In genomic region chr10:11516419-11516721, GRCh38 we compare ENCODE assay signal across 13 cellular contexts.
DNase-seq lines count a peak whose midpoint lies in the region; ATAC-seq lines count a peak whose summit lies in the region.
"Had no signal": no experiment of that assay in that cellular context is flagged by ENCODE, and none has a peak within 500 bp of the region (broad histone marks: within the 10 kb centered on the region; RNA-seq: fewer than 3 reads in every experiment).

No MANE protein-coding gene starts in this region.

- no peak overlapping the region for H2BK12ac ChIP-seq in neuronal stem cell (ENCODE audit: low read length)

- no peak overlapping the region for H3K23ac ChIP-seq in neuronal stem cell (ENCODE audit: low read depth, low read length, poor library complexity)

- no peak overlapping the region for H3K4me3 Mint-ChIP-seq in activated naive CD4-positive, alpha-beta T cell treated with anti-CD3 and anti-CD28 coated beads for 36 hours
- no peak overlapping the region for H3K4me3 Mint-ChIP-seq in stimulated activated memory B cell treated with anti-CD40 and anti-IgM and Interleukin-4, amounts not matched to agents 10 μg/mL and 1 μg/mL and 100 μg/mL, for 72 hours
- no peak overlapping the region for H3K4me3 Mint-ChIP-seq in effector memory CD8-positive, alpha-beta T cell

- H3K27ac Mint-ChIP-seq in activated naive CD4-positive, alpha-beta T cell treated with anti-CD3 and anti-CD28 coated beads for 36 hours = peak overlapping the region; percentile 25
- peak overlapping the region; percentile 43 for H3K27ac Mint-ChIP-seq in stimulated activated memory B cell treated with anti-CD40 and anti-IgM and Interleukin-4, amounts not matched to agents 10 μg/mL and 1 μg/mL and 100 μg/mL, for 72 hours
- no peak overlapping the region for H3K27ac Mint-ChIP-seq in effector memory CD8-positive, alpha-beta T cell

- H2BK15ac ChIP-seq in neuronal stem cell (ENCODE audit: low read length) = no peak overlapping the region

- no peaks in the 10 kb centered on the region for H3K79me1 ChIP-seq in neuronal stem cell (ENCODE audit: low read depth, low read length)

- peaks cover 8 to 14% of the 10 kb centered on the region in 2 donors for H3K36me3 ChIP-seq in neuronal stem cell (replicated peaks in 1 of 2; ENCODE audit: control insufficient read depth in 2 of 2, insufficient read depth in 2 of 2, low read length in 2 of 2)
- H3K36me3 ChIP-seq: heart right ventricle had no signal

- peaks cover 21% of the 10 kb centered on the region for H3K4me1 Mint-ChIP-seq in activated naive CD4-positive, alpha-beta T cell treated with anti-CD3 and anti-CD28 coated beads for 36 hours (ENCODE audit: low read depth)
- peaks cover 47% of the 10 kb centered on the region for H3K4me1 Mint-ChIP-seq in stimulated activated memory B cell treated with anti-CD40 and anti-IgM and Interleukin-4, amounts not matched to agents 10 μg/mL and 1 μg/mL and 100 μg/mL, for 72 hours
- no peaks in the 10 kb centered on the region for H3K4me1 Mint-ChIP-seq in effector memory CD8-positive, alpha-beta T cell (ENCODE audit: low read depth in 2 of 2)

- H3K36me3 Mint-ChIP-seq in activated naive CD4-positive, alpha-beta T cell treated with anti-CD3 and anti-CD28 coated beads for 36 hours (ENCODE audit: low read depth) = peaks cover 1% of the 10 kb centered on the region
- H3K36me3 Mint-ChIP-seq in stimulated activated memory B cell treated with anti-CD40 and anti-IgM and Interleukin-4, amounts not matched to agents 10 μg/mL and 1 μg/mL and 100 μg/mL, for 72 hours = peaks cover 30% of the 10 kb centered on the region
- H3K36me3 Mint-ChIP-seq in effector memory CD8-positive, alpha-beta T cell (ENCODE audit: insufficient read depth) = no peaks in the 10 kb centered on the region

- no peaks in the 10 kb centered on the region for H3K9me3 Mint-ChIP-seq in activated naive CD4-positive, alpha-beta T cell treated with anti-CD3 and anti-CD28 coated beads for 36 hours
- H3K9me3 Mint-ChIP-seq in stimulated activated memory B cell treated with anti-CD40 and anti-IgM and Interleukin-4, amounts not matched to agents 10 μg/mL and 1 μg/mL and 100 μg/mL, for 72 hours = no peaks in the 10 kb centered on the region
- no peaks in the 10 kb centered on the region for H3K9me3 Mint-ChIP-seq in effector memory CD8-positive, alpha-beta T cell

- no peak overlapping the region for H2AK5ac ChIP-seq in neuronal stem cell (ENCODE audit: low read depth, low read length)

- CTCF ChIA-PET in activated naive CD4-positive, alpha-beta T cell treated with anti-CD3 and anti-CD28 coated beads for 36 hours (lab: Charles Lee) = interaction anchor here (0.8 to 3.8 kb wide), 18 partner anchors 11 to 241 kb away, joined by 3 to 79 read pairs (median 5); no protein-coding TSS in a partner anchor

- H4K91ac ChIP-seq in neuronal stem cell (ENCODE audit: low read depth, low read length, poor library complexity) = no peak overlapping the region

- no peak overlapping the region for H3K14ac ChIP-seq in neuronal stem cell (ENCODE audit: low read length)

- H3K4me1 ChIP-seq in neuronal stem cell (ENCODE audit: control insufficient read depth in 2 of 2, insufficient read depth in 1 of 2, low read depth in 1 of 2, low read length in 2 of 2) = peaks cover 0 to 3% of the 10 kb centered on the region in 2 donors

- H3K9me3 ChIP-seq in neuronal stem cell (replicated peaks in 1 of 2; ENCODE audit: control insufficient read depth in 2 of 2, insufficient read depth in 1 of 2, low read depth in 1 of 2, low read length in 2 of 2) = no peaks in the 10 kb centered on the region
- H3K9me3 ChIP-seq: heart right ventricle, mucosa of descending colon had no signal

- DNase-seq in activated naive CD4-positive, alpha-beta T cell treated with anti-CD3 and anti-CD28 coated beads for 36 hours = peak; percentile 26
- DNase-seq in activated naive CD4-positive, alpha-beta T cell treated with Interleukin-2 at 50 U/mL for 16 hours = no peak
- DNase-seq in NCI-H69 (lab: John Stamatoyannopoulos, UW) (no peak), neuronal stem cell (ENCODE audit: low spot score) (no peak)
- DNase-seq in effector memory CD8-positive, alpha-beta T cell = no peak
- DNase-seq: activated effector memory CD4-positive, alpha-beta T cell treated with anti-CD3 and anti-CD28 coated beads, Interleukin-2, amount 50 U/mL, for 16 hours; heart right ventricle; mucosa of descending colon; NCI-H774; T-helper 2 cell had no signal

- no peak overlapping the region for H3K4me2 ChIP-seq in neuronal stem cell (ENCODE audit: insufficient read depth, low read length, poor library complexity, severe bottlenecking)

- no peak overlapping the region for H3K9ac ChIP-seq in neuronal stem cell (ENCODE audit: low read depth, low read length, poor library complexity)

- H4K8ac ChIP-seq in neuronal stem cell (ENCODE audit: low read depth, low read length) = no peak overlapping the region

- no peak overlapping the region for H3K18ac ChIP-seq in neuronal stem cell (ENCODE audit: low read length)

- no peak overlapping the region for H3K27ac ChIP-seq in neuronal stem cell (replicated peaks; ENCODE audit: low read length)
- H3K27ac ChIP-seq: heart right ventricle had no signal

- intact Hi-C loops in activated naive CD4-positive, alpha-beta T cell treated with anti-CD3 and anti-CD28 coated beads for 36 hours (cut with micrococcal nuclease) = loop anchor here (1.0 to 5.0 kb wide), 9 partner anchors 23 to 470 kb away; no protein-coding TSS in a partner anchor

- H3K27me3 Mint-ChIP-seq in activated naive CD4-positive, alpha-beta T cell treated with anti-CD3 and anti-CD28 coated beads for 36 hours (ENCODE audit: low read depth) = no peaks in the 10 kb centered on the region
- no peaks in the 10 kb centered on the region for H3K27me3 Mint-ChIP-seq in stimulated activated memory B cell treated with anti-CD40 and anti-IgM and Interleukin-4, amounts not matched to agents 10 μg/mL and 1 μg/mL and 100 μg/mL, for 72 hours
- H3K27me3 Mint-ChIP-seq in effector memory CD8-positive, alpha-beta T cell = peaks cover 8 to 15% of the 10 kb centered on the region in 2 donors

- no peak overlapping the region for H3K4ac ChIP-seq in neuronal stem cell (ENCODE audit: low read length)

- no peak overlapping the region for H2BK120ac ChIP-seq in neuronal stem cell (ENCODE audit: low read depth, low read length)

- H2AFZ ChIP-seq in neuronal stem cell (ENCODE audit: low read length) = no peak overlapping the region

- no peaks in the 10 kb centered on the region for H3K27me3 ChIP-seq in neuronal stem cell (ENCODE audit: control insufficient read depth in 3 of 3, insufficient read depth in 3 of 3, low read depth in 1 of 3, low read length in 3 of 3)
- H3K27me3 ChIP-seq: heart right ventricle had no signal

- no peak overlapping the region for H2BK5ac ChIP-seq in neuronal stem cell (ENCODE audit: low read length)

- no CpG with 5 or more reads among the region's 1 CpG for WGBS in neuronal stem cell (ENCODE audit: extremely low coverage in 2 of 2, insufficient read length in 2 of 2, insufficient replicate concordance in 1 of 2), 2 donors

- ATAC-seq in HG02588 (IDR thresholded peaks at IDR 0.05; ENCODE audit: unreplicated experiment) = peak; percentile 66
- ATAC-seq in HG03558 (IDR thresholded peaks at IDR 0.05; ENCODE audit: extremely low read depth, unreplicated experiment) = peak; percentile 39
- ATAC-seq in stimulated activated memory B cell treated with anti-CD40 and anti-IgM and Interleukin-4, amounts not matched to agents 10 μg/mL and 1 μg/mL and 100 μg/mL, for 72 hours = peak; percentile 78
- ATAC-seq in effector memory CD8-positive, alpha-beta T cell (replicated peaks) = no peak

- H3K4me3 ChIP-seq in neuronal stem cell (ENCODE audit: low read length in 2 of 2) = no peak overlapping the region
- H3K4me3 ChIP-seq: heart right ventricle, mucosa of descending colon had no signal

Comparison
In these comparisons a context has a peak if more than half of its experiments do, and no peak if none do; other contexts are left out.
1. H3K27ac Mint-ChIP-seq: peak in activated naive CD4-positive, alpha-beta T cell treated with anti-CD3 and anti-CD28 coated beads for 36 hours (single experiment) and stimulated activated memory B cell treated with anti-CD40 and anti-IgM and Interleukin-4, amounts not matched to agents 10 μg/mL and 1 μg/mL and 100 μg/mL, for 72 hours (single experiment); none in effector memory CD8-positive, alpha-beta T cell (0 of 2).